ENCODE assay signal across 9 cellular contexts in genomic region chrX:100409316-100410082, GRCh38. TPM values are rescaled to one million over a fixed set of nuclear protein-coding genes. Genes with fewer than 3 reads are reported as not detected.
DNase-seq lines count a peak whose midpoint lies in the region; ATAC-seq and TF ChIP-seq lines count a peak whose summit lies in the region.
"Had no signal": no experiment of that assay in that cellular context is flagged by ENCODE, and none has a peak within 500 bp of the region (broad histone marks: within the 10 kb centered on the region; RNA-seq: fewer than 3 reads in every experiment).

No MANE protein-coding gene starts in this region.

- H3K4me3 ChIP-seq in ascending aorta, result peak overlapping the region; percentile 46 to 61
- H3K4me3 ChIP-seq in transverse colon, result peak overlapping the region in 3 of 4 donors; percentile 22 to 49 (median 30)

- TF ChIP-seq POLR2A in transverse colon (IDR thresholded peaks at IDR 0.05), result no peak

- H3K36me3 Mint-ChIP-seq in activated T-cell treated with anti-CD3 and anti-CD28 coated beads, Interleukin-2, amount 50 U/mL, for 24 hours (ENCODE audit: low read depth), result no peaks in the 10 kb centered on the region

- TF ChIP-seq CTCF in ascending aorta (IDR thresholded peaks at IDR 0.05) (no peak), transverse colon (IDR thresholded peaks at IDR 0.05) (no peak)

- in situ Hi-C loops in transverse colon (cut with MboI; ENCODE audit: low pct_ligation_motif_present in 1 of 4, low pct_unique_long_range_greater_than_20kb in 1 of 4, low sequenced_read_pairs in 3 of 4), result no loop called here

- H3K4me1 Mint-ChIP-seq in activated T-cell treated with anti-CD3 and anti-CD28 coated beads, Interleukin-2, amount 50 U/mL, for 24 hours (ENCODE audit: low read depth), result peaks cover 15% of the 10 kb centered on the region

- H3K36me3 ChIP-seq in ascending aorta (no peaks in the 10 kb centered on the region), transverse colon (no peaks in the 10 kb centered on the region)

- intact Hi-C loops in ascending aorta (cut with DNase I) (no loop called here), transverse colon (cut with DNase I; ENCODE audit: low total_unique reads) (no loop called here)

- H3K4me3 Mint-ChIP-seq in activated T-cell treated with anti-CD3 and anti-CD28 coated beads, Interleukin-2, amount 50 U/mL, for 24 hours, result peak overlapping the region; percentile 73

- H3K27ac ChIP-seq in ascending aorta (no peak overlapping the region), transverse colon (no peak overlapping the region)
- H3K27ac ChIP-seq: HL-60 had no signal

- peaks cover 92% of the 10 kb centered on the region for H3K27me3 Mint-ChIP-seq in activated T-cell treated with anti-CD3 and anti-CD28 coated beads, Interleukin-2, amount 50 U/mL, for 24 hours

- ATAC-seq in GM21723 (IDR thresholded peaks at IDR 0.05; ENCODE audit: unreplicated experiment) (no peak), HG03139 (IDR thresholded peaks at IDR 0.05; ENCODE audit: unreplicated experiment) (no peak)

- DNase-seq in activated T-cell treated with anti-CD3 and anti-CD28 coated beads, Interleukin-2, amount 50 U/mL, for 24 hours, result no peak
- no peak for DNase-seq in activated T-cell treated with anti-CD3 and anti-CD28 coated beads, Interleukin-2, amount 50 U/mL, for 1 hour
- DNase-seq in ascending aorta (ENCODE audit: low spot score in 2 of 2) (no peak), left kidney (ENCODE audit: low read depth, low spot score) (peak; percentile 37), transverse colon (no peak), Kasumi-1 (lab: John Stamatoyannopoulos, UW) (no peak)

- H3K27ac Mint-ChIP-seq in activated T-cell treated with anti-CD3 and anti-CD28 coated beads, Interleukin-2, amount 50 U/mL, for 24 hours, result peak overlapping the region; percentile 72

- no peaks in the 10 kb centered on the region for H3K9me3 Mint-ChIP-seq in activated T-cell treated with anti-CD3 and anti-CD28 coated beads, Interleukin-2, amount 50 U/mL, for 24 hours

- TF ChIP-seq EP300 in transverse colon (IDR thresholded peaks at IDR 0.05; ENCODE audit: low read depth), result no peak

- 54% methylated on average over 61 of the region's 61 CpGs; no CpG with 5 or more reads in 1 of the 2 donors for WGBS in transverse colon (ENCODE audit: low coverage in 1 of 2), 2 donors

- H3K4me1 ChIP-seq in ascending aorta (peaks cover 0 to 3% of the 10 kb centered on the region in 2 donors), transverse colon (peaks cover 0 to 19% (median 10%) of the 10 kb centered on the region in 4 donors)

- H3K9me3 ChIP-seq in ascending aorta (no peaks in the 10 kb centered on the region), transverse colon (no peaks in the 10 kb centered on the region)

- no peaks in the 10 kb centered on the region for H3K27me3 ChIP-seq in ascending aorta
- H3K27me3 ChIP-seq in transverse colon, result peaks cover 76% of the 10 kb centered on the region

RNA-seq across cellular contexts. Expression of gene PCDH19, which starts 0.6 kb away (rescaled TPM):
- total RNA-seq in ascending aorta, result 11.0 TPM
- total RNA-seq in transverse colon, result 1 to 10 TPM in 1 of 4 donors, under 1 TPM in 3; 0.37 to 1.4 (median 0.60) TPM
